ENCODE assay signal across 10 cellular contexts in the genomic region with DNA sequence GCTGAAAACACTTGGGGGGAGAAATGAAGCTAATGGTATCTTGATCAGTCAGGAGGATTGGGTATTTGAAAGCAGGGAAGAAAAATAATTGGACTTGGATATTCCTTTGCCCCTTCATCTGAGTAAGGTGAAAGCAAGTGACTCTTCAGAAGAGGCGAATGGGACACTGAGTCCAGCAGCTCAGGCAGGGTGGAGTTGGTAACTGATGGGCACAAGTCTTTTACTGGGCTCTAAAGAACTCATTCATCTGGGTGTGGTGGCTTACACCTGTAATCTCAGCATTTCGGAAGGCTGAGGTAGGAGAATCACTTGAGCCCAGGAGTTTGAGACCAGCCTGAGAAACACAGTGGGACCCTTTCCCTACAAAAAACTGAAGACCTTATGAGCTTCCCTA. TPM values are rescaled to one million over a fixed set of nuclear protein-coding genes. Genes with fewer than 3 reads are reported as not detected.
DNase-seq lines count a peak whose midpoint lies in the region; ATAC-seq and TF ChIP-seq lines count a peak whose summit lies in the region.
"Had no signal": no experiment of that assay in that cellular context is flagged by ENCODE, and none has a peak within 500 bp of the region (broad histone marks: within the 10 kb centered on the region; RNA-seq: fewer than 3 reads in every experiment).

No MANE protein-coding gene starts in this region.

- H3K4me1 Mint-ChIP-seq in naive thymus-derived CD4-positive, alpha-beta T cell, result peaks cover 82 to 97% (median 91%) of the 10 kb centered on the region in 7 donors

- H3K27ac ChIP-seq in MM.1S (ENCODE audit: low read length) (peak overlapping the region; percentile 96), coronary artery (peak overlapping the region; percentile 80 to 87)
- H3K27ac ChIP-seq in naive thymus-derived CD4-positive, alpha-beta T cell (ENCODE audit: low read depth, low read length), result peak overlapping the region; percentile 76
- H3K27ac ChIP-seq: neural progenitor cell had no signal

- H3K9me2 ChIP-seq in MM.1S (replicated peaks; ENCODE audit: insufficient read depth, low read length), result no peaks in the 10 kb centered on the region

- peaks cover 5 to 60% (median 11%) of the 10 kb centered on the region in 5 donors for H3K36me3 Mint-ChIP-seq in naive thymus-derived CD4-positive, alpha-beta T cell
- H3K36me3 Mint-ChIP-seq: neural progenitor cell had no signal

- H2AFZ ChIP-seq in MM.1S (ENCODE audit: low read length), result no peak overlapping the region
- H2AFZ ChIP-seq: neural progenitor cell had no signal

- CTCF ChIA-PET in naive thymus-derived CD4-positive, alpha-beta T cell (lab: Charles Lee), result interaction anchor here (0.6 to 1.4 kb wide), 4 partner anchors 18 to 105 kb away, joined by 3 to 5 read pairs (median 4); no protein-coding TSS in a partner anchor

- peaks cover 86% of the 10 kb centered on the region for H3K4me1 ChIP-seq in MM.1S (ENCODE audit: low read length)
- H3K4me1 ChIP-seq in naive thymus-derived CD4-positive, alpha-beta T cell (ENCODE audit: control insufficient read depth in 2 of 2, insufficient read depth in 2 of 2, low read length in 2 of 2), result peaks cover 76 to 85% of the 10 kb centered on the region in 2 donors

- H3K4me3 ChIP-seq in AG10803 (ENCODE audit: low read length) (peak overlapping the region; percentile 36), MM.1S (ENCODE audit: low read length) (peak overlapping the region; percentile 54), coronary artery (peak overlapping the region; percentile 62)
- H3K4me3 ChIP-seq in naive thymus-derived CD4-positive, alpha-beta T cell (ENCODE audit: low read length), result peak overlapping the region; percentile 62
- H3K4me3 ChIP-seq: neural progenitor cell had no signal

- H3K9me3 ChIP-seq in MM.1S (replicated peaks; ENCODE audit: insufficient read depth, low read length), result no peaks in the 10 kb centered on the region
- no peaks in the 10 kb centered on the region for H3K9me3 ChIP-seq in naive thymus-derived CD4-positive, alpha-beta T cell (ENCODE audit: control insufficient read depth in 2 of 3, low read length in 3 of 3)

- H3K4me2 ChIP-seq in MM.1S (ENCODE audit: low read depth, low read length), result peak overlapping the region; percentile 73
- H3K4me2 ChIP-seq: neural progenitor cell had no signal

- H3K36me3 ChIP-seq in MM.1S (replicated peaks; ENCODE audit: insufficient read depth, low read length), result no peaks in the 10 kb centered on the region; the same call in 1 of the 2 replicates
- no peaks in the 10 kb centered on the region for H3K36me3 ChIP-seq in naive thymus-derived CD4-positive, alpha-beta T cell (ENCODE audit: control insufficient read depth in 2 of 3, insufficient read depth in 3 of 3, low read length in 3 of 3)
- H3K36me3 ChIP-seq: neural progenitor cell had no signal

- H3K9ac ChIP-seq in MM.1S (ENCODE audit: low read length), result peak overlapping the region; percentile 97
- H3K9ac ChIP-seq: neural progenitor cell had no signal

- H3K79me2 ChIP-seq in MM.1S (ENCODE audit: low read length), result peaks cover 86% of the 10 kb centered on the region

- no peak for ATAC-seq in naive thymus-derived CD4-positive, alpha-beta T cell

- no peak for TF ChIP-seq CTCF in AG10803 (conservative IDR thresholded peaks at IDR 0.05; ENCODE audit: low read length)
- no peak for TF ChIP-seq CTCF in MM.1S (IDR thresholded peaks at IDR 0.05; ENCODE audit: low read length)
- no peak for TF ChIP-seq CTCF in coronary artery (IDR thresholded peaks at IDR 0.05)

- intact Hi-C loops in naive thymus-derived CD4-positive, alpha-beta T cell (cut with micrococcal nuclease), result loop anchor here in 1 of 2 donors (1.0 to 2.0 kb wide), 2 partner anchors 8 to 14 kb away; no protein-coding TSS in a partner anchor

- POLR2A ChIA-PET in naive thymus-derived CD4-positive, alpha-beta T cell (lab: Charles Lee), result interaction anchor here (0.8 to 1.7 kb wide), 7 partner anchors 14 to 263 kb away, joined by 3 to 7 read pairs (median 4); partner anchors contain the start of genes CLK1 and ORC2

- H3K27me3 ChIP-seq in MM.1S (replicated peaks; ENCODE audit: insufficient read depth, low read length), result no peaks in the 10 kb centered on the region
- H3K27me3 ChIP-seq in naive thymus-derived CD4-positive, alpha-beta T cell (ENCODE audit: control insufficient read depth in 2 of 2, insufficient read depth in 2 of 2, low read length in 2 of 2), result no peaks in the 10 kb centered on the region
- H3K27me3 ChIP-seq: neural progenitor cell had no signal

- H3K9me3 Mint-ChIP-seq in naive thymus-derived CD4-positive, alpha-beta T cell, result no peaks in the 10 kb centered on the region
- H3K9me3 Mint-ChIP-seq: neural progenitor cell had no signal

- no peaks in the 10 kb centered on the region for H4K20me1 ChIP-seq in MM.1S (ENCODE audit: insufficient read depth, low read length)

- H3F3A ChIP-seq in MM.1S (ENCODE audit: insufficient read depth, low read length), result peaks cover 76% of the 10 kb centered on the region

- no peaks in the 10 kb centered on the region for H3K27me3 Mint-ChIP-seq in naive thymus-derived CD4-positive, alpha-beta T cell

- H3K4me3 Mint-ChIP-seq in naive thymus-derived CD4-positive, alpha-beta T cell, result peak overlapping the region; percentile 81 to 99 (median 92)
- H3K4me3 Mint-ChIP-seq: neural progenitor cell had no signal

- DNase-seq in AG10803 (ENCODE audit: low read depth) (no peak), MM.1S (peak; percentile 45), coronary artery (ENCODE audit: low spot score) (no peak), NCI-H1092 (lab: John Stamatoyannopoulos, UW) (no peak), SIG-M5 (lab: John Stamatoyannopoulos, UW) (no peak), RKO (ENCODE audit: low spot score) (no peak)
- DNase-seq in naive thymus-derived CD4-positive, alpha-beta T cell, result no peak
- no peak for DNase-seq in NK-92 treated with Interleukin-12 subunit alpha and Interleukin-12 subunit beta, amount 100 ng/mL, for 24 hours (lab: John Stamatoyannopoulos, UW)
- DNase-seq: NCI-H82 had no signal

- peak overlapping the region; percentile 94 to 99 (median 97) for H3K27ac Mint-ChIP-seq in naive thymus-derived CD4-positive, alpha-beta T cell
- H3K27ac Mint-ChIP-seq: neural progenitor cell had no signal

RNA-seq across cellular contexts. Expression of gene CFLAR, which starts 11.2 kb away (rescaled TPM):
- total RNA-seq in naive thymus-derived CD4-positive, alpha-beta T cell, result 100 to 1,000 TPM; 168 to 253 (median 185) TPM
- polyA plus RNA-seq in naive thymus-derived CD4-positive, alpha-beta T cell, result 10 to 100 TPM; 63.9 to 95.7 TPM

RNA-seq across cellular contexts. Expression of gene NDUFB3, which starts 55.3 kb away (rescaled TPM):
- 100 to 1,000 TPM in 1 of 5 experiments, 10 to 100 TPM in 4; 18.3 to 109 (median 38.3) TPM for total RNA-seq in naive thymus-derived CD4-positive, alpha-beta T cell
- 100 to 1,000 TPM; 246 to 361 TPM for polyA plus RNA-seq in naive thymus-derived CD4-positive, alpha-beta T cell

RNA-seq across cellular contexts. Expression of gene HYCC2, which starts 55.7 kb away (rescaled TPM):
- 10 to 100 TPM; 34.8 to 38.3 (median 36.1) TPM for total RNA-seq in naive thymus-derived CD4-positive, alpha-beta T cell
- polyA plus RNA-seq in naive thymus-derived CD4-positive, alpha-beta T cell, result 10 to 100 TPM; 20.8 to 27.0 TPM

RNA-seq across cellular contexts. Expression of gene CASP10, which starts 55.8 kb away (rescaled TPM):
- 10 to 100 TPM; 29.0 to 49.8 (median 42.9) TPM for total RNA-seq in naive thymus-derived CD4-positive, alpha-beta T cell
- polyA plus RNA-seq in naive thymus-derived CD4-positive, alpha-beta T cell, result 10 to 100 TPM; 15.9 to 18.9 TPM
